1 cellular context compared by ENCODE assay signal in the genomic region with DNA sequence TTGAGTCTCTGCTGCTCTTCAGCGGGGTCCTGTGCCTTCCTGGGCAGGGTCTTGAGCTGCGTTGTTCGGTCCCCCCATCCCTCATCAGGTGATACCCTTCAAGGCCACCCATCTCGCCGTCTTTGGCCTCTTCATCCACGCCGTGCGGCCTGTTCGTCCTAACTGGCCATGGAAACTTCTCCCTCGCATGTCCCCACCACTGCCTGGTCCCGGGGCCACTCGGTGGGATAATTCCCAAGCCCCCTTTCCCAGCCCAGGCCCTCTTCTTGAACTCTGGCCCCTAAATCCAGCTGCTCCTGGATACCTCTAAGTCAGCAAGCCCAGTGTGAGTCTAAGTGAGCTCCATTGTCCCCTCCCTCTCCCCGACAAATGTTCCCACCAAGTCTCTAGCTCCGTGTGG.
TF ChIP-seq lines count a peak whose summit lies in the region.

No MANE protein-coding gene starts in this region.

TF ChIP-seq in HEK293, 187 proteins besides CTCF, POLR2A, EP300 and RAD21 (continued from another document):
- TF ChIP-seq ZSCAN18 (tag by site-specific recombination; IDR thresholded peaks at IDR 0.05), result no peak
- 0 out of 2 replicates have a peak, but pooled peaks have one; percentile 62 for TF ChIP-seq ZNF10 (tag by site-specific recombination; IDR thresholded peaks at IDR 0.05)
TF ChIP-seq in HEK293: peak in this region for 1.
